Comparison of ENCODE assay signal across 8 cellular contexts in genomic region chr7:101169838-101170531, GRCh38. TPM values are rescaled to one million over a fixed set of nuclear protein-coding genes. Genes with fewer than 3 reads are reported as not detected.
DNase-seq lines count a peak whose midpoint lies in the region; ATAC-seq and TF ChIP-seq lines count a peak whose summit lies in the region.

No MANE protein-coding gene starts in this region.

- no peaks in the 10 kb centered on the region for H3K9me3 Mint-ChIP-seq in activated naive CD8-positive, alpha-beta T cell treated with anti-CD3 and anti-CD28 coated beads, Interleukin-2, amount 50 U/mL, for 24 hours

- H3K27me3 Mint-ChIP-seq in T-helper 17 cell, result peaks cover 84% of the 10 kb centered on the region
- H3K27me3 Mint-ChIP-seq in activated naive CD8-positive, alpha-beta T cell treated with anti-CD3 and anti-CD28 coated beads, Interleukin-2, amount 50 U/mL, for 24 hours, result peaks cover 86% of the 10 kb centered on the region

- H3K36me3 Mint-ChIP-seq in T-helper 17 cell (ENCODE audit: low read depth), result peaks cover 19% of the 10 kb centered on the region
- peaks cover 2% of the 10 kb centered on the region for H3K36me3 Mint-ChIP-seq in activated naive CD8-positive, alpha-beta T cell treated with anti-CD3 and anti-CD28 coated beads, Interleukin-2, amount 50 U/mL, for 24 hours (ENCODE audit: low read depth)

- in situ Hi-C loops in gastrocnemius medialis (cut with MboI; ENCODE audit: low sequenced_read_pairs in 4 of 4), result no loop called here

- no peaks in the 10 kb centered on the region for H3K36me3 ChIP-seq in gastrocnemius medialis

- H3K4me1 ChIP-seq in right cardiac atrium (ENCODE audit: control insufficient read depth, insufficient read depth, low read length) (no peaks in the 10 kb centered on the region), gastrocnemius medialis (peaks cover 20 to 40% of the 10 kb centered on the region in 2 donors)

- intact Hi-C loops in right cardiac atrium (cut with DNase I) (loop anchor here in 1 of 4 donors (10.0 kb wide), 1 partner anchor 275 kb away; the partner anchor contains the start of gene ACHE), gastrocnemius medialis (cut with DNase I; ENCODE audit: low total_unique reads) (loop anchor here (2.0 kb wide), 1 partner anchor 25 kb away; no protein-coding TSS in a partner anchor)

- peak; percentile 97 for TF ChIP-seq CTCF in LNCAP (IDR thresholded peaks at IDR 0.05)
- TF ChIP-seq CTCF in gastrocnemius medialis (IDR thresholded peaks at IDR 0.05 in 4 of 5, conservative IDR thresholded peaks at IDR 0.05 in 1 of 5), result peak; percentile 58 to 89 (median 82)

- H3K27me3 ChIP-seq in right cardiac atrium (ENCODE audit: control insufficient read depth, insufficient read depth) (no peaks in the 10 kb centered on the region), gastrocnemius medialis (peaks cover 89 to 100% (median 99%) of the 10 kb centered on the region in 3 donors)

- ATAC-seq in T-helper 17 cell (peak; percentile 61), right cardiac atrium (peak; percentile 42 to 53), gastrocnemius medialis (peak in 1 of 2 donors; percentile 48), HG02885 (IDR thresholded peaks at IDR 0.05; ENCODE audit: poor library complexity, unreplicated experiment) (no peak), GM18519 (IDR thresholded peaks at IDR 0.05; ENCODE audit: low FRiP score, unreplicated experiment) (no peak)
- peak; percentile 22 for ATAC-seq in activated naive CD8-positive, alpha-beta T cell treated with anti-CD3 and anti-CD28 coated beads, Interleukin-2, amount 50 U/mL, for 24 hours

- H3K4me3 Mint-ChIP-seq in T-helper 17 cell, result peak overlapping the region; percentile 63
- peak overlapping the region; percentile 40 for H3K4me3 Mint-ChIP-seq in activated naive CD8-positive, alpha-beta T cell treated with anti-CD3 and anti-CD28 coated beads, Interleukin-2, amount 50 U/mL, for 24 hours

- H3K27ac ChIP-seq in right cardiac atrium (ENCODE audit: low read length) (no peak overlapping the region), gastrocnemius medialis (no peak overlapping the region)

- no peak for TF ChIP-seq POLR2A in gastrocnemius medialis (IDR thresholded peaks at IDR 0.05)

- H3K4me1 Mint-ChIP-seq in T-helper 17 cell, result peaks cover 61% of the 10 kb centered on the region
- peaks cover 76% of the 10 kb centered on the region for H3K4me1 Mint-ChIP-seq in activated naive CD8-positive, alpha-beta T cell treated with anti-CD3 and anti-CD28 coated beads, Interleukin-2, amount 50 U/mL, for 24 hours

- 2% methylated on average over 32 of the region's 32 CpGs for WGBS in right cardiac atrium

- DNase-seq in GM03348 (ENCODE audit: low spot score) (peak; percentile 86), T-helper 17 cell (peak; percentile 70 to 82 (median 71)), right cardiac atrium (peak; percentile 67 to 88 (median 86)), gastrocnemius medialis (no peak)
- DNase-seq in activated naive CD8-positive, alpha-beta T cell treated with anti-CD3 and anti-CD28 coated beads, Interleukin-2, amount 50 U/mL, for 24 hours, result peak; percentile 90

- no peaks in the 10 kb centered on the region for H3K9me3 ChIP-seq in T-helper 17 cell (ENCODE audit: control insufficient read depth, low read length, poor library complexity, severe bottlenecking)
- H3K9me3 ChIP-seq in right cardiac atrium (ENCODE audit: control insufficient read depth, low read length), result no peaks in the 10 kb centered on the region
- H3K9me3 ChIP-seq in gastrocnemius medialis, result no peaks in the 10 kb centered on the region

- H3K4me3 ChIP-seq in right cardiac atrium (ENCODE audit: low read length) (no peak overlapping the region), gastrocnemius medialis (no peak overlapping the region)

- H3K27ac Mint-ChIP-seq in T-helper 17 cell, result peak overlapping the region; percentile 92
- H3K27ac Mint-ChIP-seq in activated naive CD8-positive, alpha-beta T cell treated with anti-CD3 and anti-CD28 coated beads, Interleukin-2, amount 50 U/mL, for 24 hours, result no peak overlapping the region

RNA-seq across cellular contexts. Expression of gene VGF, which starts 4.6 kb away (rescaled TPM):
- not detected for total RNA-seq in T-helper 17 cell
- total RNA-seq in right cardiac atrium, result not detected
- 0.07 TPM for polyA plus RNA-seq in right cardiac atrium
- not detected for total RNA-seq in gastrocnemius medialis

RNA-seq across cellular contexts. Expression of gene NAT16, which starts 10.1 kb away (rescaled TPM):
- total RNA-seq in T-helper 17 cell (not detected), right cardiac atrium (not detected), gastrocnemius medialis (not detected)
- polyA plus RNA-seq in right cardiac atrium, result not detected

RNA-seq across cellular contexts. Expression of gene AP1S1, which starts 15.7 kb away (rescaled TPM):
- total RNA-seq in T-helper 17 cell (10 to 100 TPM in 1 of 2 donors, 1 to 10 TPM in 1; 9.7 to 11.7 TPM), right cardiac atrium (10 to 100 TPM; 10.7 to 14.3 (median 12.0) TPM), gastrocnemius medialis (10 to 100 TPM in 3 of 4 donors, 1 to 10 TPM in 1; 5.5 to 24.4 (median 15.6) TPM)
- polyA plus RNA-seq in right cardiac atrium, result 20.9 TPM

RNA-seq across cellular contexts. Expression of gene MOGAT3, which starts 30.9 kb away (rescaled TPM):
- total RNA-seq in T-helper 17 cell (not detected), right cardiac atrium (not detected), gastrocnemius medialis (not detected)
- not detected for polyA plus RNA-seq in right cardiac atrium

RNA-seq across cellular contexts. Expression of gene SERPINE1, which starts 43.1 kb away (rescaled TPM):
- total RNA-seq in T-helper 17 cell (1 to 10 TPM in 1 of 2 donors, under 1 TPM in 1; 0.32 to 2.5 TPM), right cardiac atrium (10 to 100 TPM in 1 of 4 donors, 1 to 10 TPM in 3; 1.2 to 11.9 (median 2.2) TPM), gastrocnemius medialis (10 to 100 TPM in 3 of 4 donors, 1 to 10 TPM in 1; 5.9 to 21.7 (median 12.3) TPM)
- polyA plus RNA-seq in right cardiac atrium, result 4.5 TPM

Comparison
In these comparisons a context has a peak if more than half of its experiments do, and no peak if none do; other contexts are left out.
1. DNase-seq: peak in GM03348 (single experiment), T-helper 17 cell (3 of 3), activated naive CD8-positive, alpha-beta T cell treated with anti-CD3 and anti-CD28 coated beads, Interleukin-2, amount 50 U/mL, for 24 hours (single experiment) and right cardiac atrium (3 of 3); none in gastrocnemius medialis (0 of 2).
2. ATAC-seq: peak in T-helper 17 cell (single experiment), activated naive CD8-positive, alpha-beta T cell treated with anti-CD3 and anti-CD28 coated beads, Interleukin-2, amount 50 U/mL, for 24 hours (single experiment) and right cardiac atrium (2 of 2); none in HG02885 (single experiment) and GM18519 (single experiment).